16 cellular contexts compared by ENCODE assay signal in the genomic region with DNA sequence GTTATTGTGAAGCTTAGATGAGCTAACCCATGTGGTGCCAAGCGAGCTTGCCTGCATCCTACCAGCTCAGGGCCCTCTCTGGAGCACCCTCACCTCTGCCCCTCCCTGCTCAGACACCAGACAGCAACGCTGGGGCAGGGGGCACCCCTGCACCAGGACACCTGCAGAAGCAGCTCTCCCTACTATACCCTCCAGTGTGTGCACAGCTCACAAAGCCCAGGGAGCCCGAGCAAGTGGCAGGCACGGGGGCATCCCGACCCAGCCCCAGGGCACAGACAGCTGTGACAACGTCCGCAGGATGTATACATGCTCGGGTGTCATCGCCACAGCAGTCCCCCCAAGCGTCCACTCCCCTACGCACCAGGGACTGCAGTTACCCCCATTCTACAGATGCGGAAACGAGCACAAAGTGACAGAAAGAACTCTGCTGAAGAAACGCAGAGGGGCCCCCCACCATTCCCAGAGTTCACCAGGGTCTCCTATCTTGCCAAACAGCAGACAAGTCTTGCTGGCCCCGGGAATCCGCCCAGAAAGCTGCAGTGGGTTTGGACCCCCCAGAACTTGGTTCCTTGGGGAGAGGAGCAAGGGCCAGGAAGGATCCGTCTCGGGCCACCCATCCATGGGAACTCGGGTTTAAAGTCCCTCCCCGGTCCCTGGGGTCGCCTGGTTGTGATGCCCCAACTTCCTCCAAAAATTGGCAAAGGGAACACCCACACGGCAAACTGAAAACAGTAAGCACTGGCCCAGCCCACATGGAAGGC. TPM values are rescaled to one million over a fixed set of nuclear protein-coding genes. Genes with fewer than 3 reads are reported as not detected.
DNase-seq lines count a peak whose midpoint lies in the region; ATAC-seq and TF ChIP-seq lines count a peak whose summit lies in the region.
"Had no signal": no experiment of that assay in that cellular context is flagged by ENCODE, and none has a peak within 500 bp of the region (broad histone marks: within the 10 kb centered on the region; RNA-seq: fewer than 3 reads in every experiment).

No MANE protein-coding gene starts in this region.

- no peak for DNase-seq in A673 (ENCODE audit: low spot score)
- DNase-seq in T-helper 17 cell: no peak
- DNase-seq in trophoblast cell: no peak
- no peak for DNase-seq in posterior vena cava (ENCODE audit: low spot score)
- no peak for DNase-seq in Kasumi-1 (lab: John Stamatoyannopoulos, UW)
- no peak for DNase-seq in activated CD4-positive, alpha-beta T cell treated with anti-CD3 and anti-CD28 coated beads for 1 hour
- DNase-seq: COR-L47, DMS79 treated with DMSO at 0.1 percent for 48 hours, mesendoderm, NCI-H1694, NCI-H69, right lobe of liver had no signal

- H2AFZ ChIP-seq in trophoblast cell (ENCODE audit: insufficient read depth, low read length, poor library complexity): no peak overlapping the region

- no CpG with 5 or more reads among the region's 22 CpGs for WGBS in trophoblast cell (ENCODE audit: extremely low coverage, insufficient coverage, insufficient read length)

- H3K36me3 ChIP-seq in A673 (ENCODE audit: insufficient read depth, low read length, poor library complexity, severe bottlenecking) (no peaks in the 10 kb centered on the region), trophoblast cell (ENCODE audit: control insufficient read depth in 1 of 2, insufficient read depth in 2 of 2, low read length in 2 of 2) (peaks cover 10 to 14% of the 10 kb centered on the region in 2 experiments)
- peaks cover 0 to 30% (median 5%) of the 10 kb centered on the region in 11 experiments; a peak in 10 of 22 replicates for H3K36me3 ChIP-seq in BLaER1 treated with 17β-estradiol and CSF1 and Interleukin-3, amounts not matched to agents 10 nM and 100 nM
- H3K36me3 ChIP-seq: right lobe of liver had no signal

- H3K27me3 Mint-ChIP-seq in T-helper 17 cell: no peaks in the 10 kb centered on the region
- H3K27me3 Mint-ChIP-seq: activated T-helper 17 cell treated with anti-CD3 and anti-CD28 coated beads, Interleukin-2, amount 50 U/mL, for 72 hours had no signal

- ATAC-seq in T-helper 17 cell: peak; percentile 16
- ATAC-seq: activated T-helper 17 cell treated with anti-CD3 and anti-CD28 coated beads, Interleukin-2, amount 50 U/mL, for 72 hours; HCT116; K562 had no signal

- H3K4me2 ChIP-seq in BLaER1 treated with 17β-estradiol and CSF1 and Interleukin-3, amounts not matched to agents 10 nM and 100 nM: peak overlapping the region; percentile 82 to 98 (median 95)
- no peak overlapping the region for H3K4me2 ChIP-seq in trophoblast cell (ENCODE audit: low read length)

- H3K36me3 Mint-ChIP-seq in T-helper 17 cell (ENCODE audit: low read depth): peaks cover 3% of the 10 kb centered on the region

- H3K27ac Mint-ChIP-seq in T-helper 17 cell: no peak overlapping the region
- H3K27ac Mint-ChIP-seq: activated T-helper 17 cell treated with anti-CD3 and anti-CD28 coated beads, Interleukin-2, amount 50 U/mL, for 72 hours had no signal

- H3K4ac ChIP-seq in trophoblast cell (ENCODE audit: low read depth, low read length): peak overlapping the region; percentile 53

- POLR2A ChIA-PET in A673 (lab: Charles Lee; ENCODE audit: low non-redundant PET): no interaction called here

- intact Hi-C loops in A673 (cut with micrococcal nuclease; ENCODE audit: unreplicated experiment): no loop called here
- intact Hi-C loops in posterior vena cava (cut with DNase I): no loop called here

- H3K9me3 ChIP-seq in A673 (ENCODE audit: low read depth, low read length, poor library complexity, severe bottlenecking): no peaks in the 10 kb centered on the region
- H3K9me3 ChIP-seq in BLaER1 treated with 17β-estradiol and CSF1 and Interleukin-3, amounts not matched to agents 10 nM and 100 nM (replicated peaks in 1 of 11): peaks cover 0 to 7% (median 5%) of the 10 kb centered on the region in 11 experiments; a peak in 10 of 22 replicates
- H3K9me3 ChIP-seq in T-helper 17 cell (ENCODE audit: control insufficient read depth, low read length, poor library complexity, severe bottlenecking): no peaks in the 10 kb centered on the region
- no peaks in the 10 kb centered on the region for H3K9me3 ChIP-seq in trophoblast cell (ENCODE audit: insufficient read depth, low read depth, low read length)
- H3K9me3 ChIP-seq: right lobe of liver had no signal

- peaks cover 37% of the 10 kb centered on the region for H3K4me1 Mint-ChIP-seq in T-helper 17 cell

- peak overlapping the region; percentile 4 to 77 (median 35); a peak in 14 of 22 replicates for H3K9ac ChIP-seq in BLaER1 treated with 17β-estradiol and CSF1 and Interleukin-3, amounts not matched to agents 10 nM and 100 nM
- H3K9ac ChIP-seq in trophoblast cell (ENCODE audit: low read length): no peak overlapping the region

- H3K4me1 ChIP-seq in A673 (ENCODE audit: insufficient read depth, low read length, poor library complexity, severe bottlenecking) (peaks cover 45% of the 10 kb centered on the region), trophoblast cell (ENCODE audit: control insufficient read depth in 1 of 2, insufficient read depth in 2 of 2, low read length in 2 of 2) (peaks cover 17 to 22% of the 10 kb centered on the region in 2 experiments)
- peaks cover 86 to 95% (median 90%) of the 10 kb centered on the region in 10 experiments for H3K4me1 ChIP-seq in BLaER1 treated with 17β-estradiol and CSF1 and Interleukin-3, amounts not matched to agents 10 nM and 100 nM

- H2BK120ac ChIP-seq in trophoblast cell (ENCODE audit: insufficient read depth, low read length, poor library complexity): no peak overlapping the region

- H3K4me3 ChIP-seq in A673 (ENCODE audit: low read depth, low read length, poor library complexity, severe bottlenecking) (no peak overlapping the region), trophoblast cell (ENCODE audit: low read depth, low read length) (no peak overlapping the region)
- peak overlapping the region in 2 of 10 experiments; percentile 29 to 33; a peak in 2 of 20 replicates for H3K4me3 ChIP-seq in BLaER1 treated with 17β-estradiol and CSF1 and Interleukin-3, amounts not matched to agents 10 nM and 100 nM
- H3K4me3 ChIP-seq: K562, right lobe of liver had no signal

- TF ChIP-seq CTCF in A673 (conservative IDR thresholded peaks at IDR 0.05; ENCODE audit: low read depth, low read length): no peak

- no peak overlapping the region for H4K91ac ChIP-seq in trophoblast cell (ENCODE audit: low read depth, low read length)

- H4K12ac ChIP-seq in trophoblast cell (ENCODE audit: low read depth, low read length): no peak overlapping the region

- no peak overlapping the region for H2AK5ac ChIP-seq in trophoblast cell (ENCODE audit: low read length)

- H3K18ac ChIP-seq in trophoblast cell (ENCODE audit: low read length): no peak overlapping the region

- H3K79me2 ChIP-seq in trophoblast cell (ENCODE audit: control insufficient read depth, insufficient read depth, low read length, poor library complexity): peaks cover 58% of the 10 kb centered on the region

- H4K20me1 ChIP-seq in BLaER1 treated with 17β-estradiol and CSF1 and Interleukin-3, amounts not matched to agents 10 nM and 100 nM: peaks cover 96 to 100% (median 99%) of the 10 kb centered on the region in 11 experiments

- H2BK12ac ChIP-seq in trophoblast cell (ENCODE audit: low read length): no peak overlapping the region

- peaks cover 6% of the 10 kb centered on the region for H3K79me1 ChIP-seq in trophoblast cell (ENCODE audit: low read length)

- H3K4me3 Mint-ChIP-seq in T-helper 17 cell: peak overlapping the region; percentile 43
- H3K4me3 Mint-ChIP-seq: activated T-helper 17 cell treated with anti-CD3 and anti-CD28 coated beads, Interleukin-2, amount 50 U/mL, for 72 hours had no signal

- H2BK5ac ChIP-seq in trophoblast cell (ENCODE audit: low read depth, low read length, poor library complexity): no peak overlapping the region

- no peaks in the 10 kb centered on the region for H3K27me3 ChIP-seq in A673 (replicated peaks; ENCODE audit: insufficient read depth, low read depth, low read length, poor library complexity)
- no peaks in the 10 kb centered on the region for H3K27me3 ChIP-seq in BLaER1 treated with 17β-estradiol and CSF1 and Interleukin-3, amounts not matched to agents 10 nM and 100 nM
- no peaks in the 10 kb centered on the region for H3K27me3 ChIP-seq in trophoblast cell (ENCODE audit: insufficient read depth, low read length)
- H3K27me3 ChIP-seq: right lobe of liver had no signal

- H3K27ac ChIP-seq in A673 (ENCODE audit: low read depth, low read length, poor library complexity, severe bottlenecking) (peak overlapping the region; percentile 51), trophoblast cell (ENCODE audit: low read depth, low read length) (no peak overlapping the region)
- peak overlapping the region in 6 of 11 experiments; percentile 28 to 54 (median 38); a peak in 9 of 22 replicates for H3K27ac ChIP-seq in BLaER1 treated with 17β-estradiol and CSF1 and Interleukin-3, amounts not matched to agents 10 nM and 100 nM
- H3K27ac ChIP-seq: right lobe of liver had no signal

- no peak overlapping the region for H4K8ac ChIP-seq in trophoblast cell (ENCODE audit: low read depth, low read length)

- no peak overlapping the region for H3K14ac ChIP-seq in trophoblast cell (ENCODE audit: low read length)

- CTCF ChIA-PET in A673 (lab: Charles Lee): no interaction called here

- H3K23ac ChIP-seq in trophoblast cell (ENCODE audit: low read length): no peak overlapping the region

- BruUV-seq in A673 (replicated peaks; lab: Mats Ljungman, UMichigan): no TSS peak

RNA-seq across cellular contexts. Expression of a gene that starts 12.1 kb away (rescaled TPM):
- 227 and 276 TPM in 2 replicates for total RNA-seq in A673 (2021)
- total RNA-seq in T-helper 17 cell: 100 to 1,000 TPM; 107 to 119 TPM
- polyA plus RNA-seq in trophoblast cell (2013): 147 and 153 TPM in 2 replicates
- 100 to 1,000 TPM; 210 to 279 TPM for total RNA-seq in posterior vena cava
